In genomic region chr1:10401281-10401680, GRCh38 we compare ENCODE assay signal across 11 cellular contexts. TPM values are rescaled to one million over a fixed set of nuclear protein-coding genes. Genes with fewer than 3 reads are reported as not detected.
DNase-seq lines count a peak whose midpoint lies in the region; ATAC-seq and TF ChIP-seq lines count a peak whose summit lies in the region.
"Had no signal": no experiment of that assay in that cellular context is flagged by ENCODE, and none has a peak within 500 bp of the region (broad histone marks: within the 10 kb centered on the region; RNA-seq: fewer than 3 reads in every experiment).

No MANE protein-coding gene starts in this region.

- H3K27ac Mint-ChIP-seq in CD4-positive, alpha-beta T cell, result no peak overlapping the region
- H3K27ac Mint-ChIP-seq in nephron, result peak overlapping the region; percentile 69 to 87 (median 83)
- H3K27ac Mint-ChIP-seq in activated CD8-positive, alpha-beta T cell treated with anti-CD3 and anti-CD28 coated beads, Interleukin-2, amount 10 ng/mL, durations not matched to agents 7 days and 5 days, result no peak overlapping the region

- H3K4me1 ChIP-seq in adrenal gland (replicated peaks in 1 of 2), result peaks cover 0 to 27% of the 10 kb centered on the region in 2 donors

- H3K36me3 ChIP-seq in adrenal gland (replicated peaks in 1 of 2), result peaks cover 0 to 46% of the 10 kb centered on the region in 2 donors

- H3K9me3 ChIP-seq in CD4-positive, alpha-beta T cell (ENCODE audit: control insufficient read depth, low read length), result no peaks in the 10 kb centered on the region
- no peaks in the 10 kb centered on the region for H3K9me3 ChIP-seq in adrenal gland (replicated peaks in 1 of 3)
- H3K9me3 ChIP-seq: ascending aorta had no signal

- WGBS in adrenal gland, 4 donors, result 64 to 85% (median 70%) methylated on average over 1 of the region's 1 CpG

- H3K4me1 Mint-ChIP-seq in CD4-positive, alpha-beta T cell (ENCODE audit: low read depth), result peaks cover 20% of the 10 kb centered on the region
- peaks cover 29% of the 10 kb centered on the region for H3K4me1 Mint-ChIP-seq in nephron
- peaks cover 33% of the 10 kb centered on the region for H3K4me1 Mint-ChIP-seq in activated CD8-positive, alpha-beta T cell treated with anti-CD3 and anti-CD28 coated beads, Interleukin-2, amount 10 ng/mL, durations not matched to agents 7 days and 5 days (ENCODE audit: low read depth)

- peaks cover 46% of the 10 kb centered on the region for H3K36me3 Mint-ChIP-seq in CD4-positive, alpha-beta T cell (ENCODE audit: low read depth)
- peaks cover 45% of the 10 kb centered on the region for H3K36me3 Mint-ChIP-seq in nephron (ENCODE audit: low read depth)
- peaks cover 32% of the 10 kb centered on the region for H3K36me3 Mint-ChIP-seq in activated CD8-positive, alpha-beta T cell treated with anti-CD3 and anti-CD28 coated beads, Interleukin-2, amount 10 ng/mL, durations not matched to agents 7 days and 5 days (ENCODE audit: low read depth)

- peak overlapping the region; percentile 93 for H3K4me3 Mint-ChIP-seq in CD4-positive, alpha-beta T cell
- peak overlapping the region; percentile 2 to 94 (median 51) for H3K4me3 Mint-ChIP-seq in nephron
- H3K4me3 Mint-ChIP-seq in activated CD8-positive, alpha-beta T cell treated with anti-CD3 and anti-CD28 coated beads, Interleukin-2, amount 10 ng/mL, durations not matched to agents 7 days and 5 days, result no peak overlapping the region

- H3K27ac ChIP-seq in CD4-positive, alpha-beta T cell (ENCODE audit: low read depth, low read length), result no peak overlapping the region
- no peak overlapping the region for H3K27ac ChIP-seq in adrenal gland
- H3K27ac ChIP-seq: ascending aorta had no signal

- H3K27me3 ChIP-seq in CD4-positive, alpha-beta T cell (ENCODE audit: control insufficient read depth, insufficient read depth, low read length), result no peaks in the 10 kb centered on the region
- no peaks in the 10 kb centered on the region for H3K27me3 ChIP-seq in adrenal gland
- H3K27me3 ChIP-seq: ascending aorta had no signal

- no peak for ATAC-seq in CD4-positive, alpha-beta T cell (ENCODE audit: poor library complexity)
- ATAC-seq in activated CD8-positive, alpha-beta T cell treated with anti-CD3 and anti-CD28 coated beads, Interleukin-2, amount 10 ng/mL, durations not matched to agents 7 days and 5 days, result no peak

- no peak for TF ChIP-seq POLR2A in adrenal gland (IDR thresholded peaks at IDR 0.05)

- POLR2A ChIA-PET in CD4-positive, alpha-beta T cell (lab: Charles Lee), result no interaction called here
- POLR2A ChIA-PET in activated CD8-positive, alpha-beta T cell treated with anti-CD3 and anti-CD28 coated beads, Interleukin-2, amount 10 ng/mL, durations not matched to agents 7 days and 5 days (lab: Charles Lee), result no interaction called here

- no peak for DNase-seq in CD4-positive, alpha-beta T cell
- DNase-seq in M059J (ENCODE audit: low read depth), result peak; percentile 51
- DNase-seq in epithelial cell of esophagus (ENCODE audit: low read depth), result peak; percentile 35
- DNase-seq in CD1c-positive myeloid dendritic cell (ENCODE audit: extremely low spot score), result no peak
- DNase-seq in activated CD8-positive, alpha-beta T cell treated with anti-CD3 and anti-CD28 coated beads, Interleukin-2, amount 10 ng/mL, durations not matched to agents 7 days and 5 days, result no peak
- DNase-seq in adrenal gland, result no peak
- DNase-seq in head of caudate nucleus, result no peak
- DNase-seq: islet precursor cell, NCI-H446 treated with DMSO at 0.1 percent for 48 hours had no signal

- no peak for TF ChIP-seq CTCF in CD4-positive, alpha-beta T cell (IDR thresholded peaks at IDR 0.05)
- TF ChIP-seq CTCF in epithelial cell of esophagus (IDR thresholded peaks at IDR 0.05; ENCODE audit: insufficient read depth, low read depth, low read length, missing control alignments), result no peak
- no peak for TF ChIP-seq CTCF in nephron (IDR thresholded peaks at IDR 0.05; ENCODE audit: unreplicated experiment in 3 of 3)
- TF ChIP-seq CTCF in adrenal gland (IDR thresholded peaks at IDR 0.05), result no peak

- intact Hi-C loops in CD4-positive, alpha-beta T cell (cut with DNase I, micrococcal nuclease), result no loop called here
- intact Hi-C loops in adrenal gland (cut with DNase I), result no loop called here
- intact Hi-C loops in head of caudate nucleus (cut with DNase I), result no loop called here

- CTCF ChIA-PET in CD4-positive, alpha-beta T cell (lab: Charles Lee), result interaction anchor here (2.9 to 3.6 kb wide), 2 partner anchors 29 to 191 kb away, joined by 11 to 19 read pairs; partner anchors contain the start of genes CENPS and KIF1B
- CTCF ChIA-PET in activated CD8-positive, alpha-beta T cell treated with anti-CD3 and anti-CD28 coated beads, Interleukin-2, amount 10 ng/mL, durations not matched to agents 7 days and 5 days (lab: Charles Lee), result interaction anchor here (1.2 to 3.5 kb wide), 5 partner anchors 23 to 451 kb away, joined by 3 to 9 read pairs (median 3); no protein-coding TSS in a partner anchor

- H3K9me3 Mint-ChIP-seq in CD4-positive, alpha-beta T cell, result no peaks in the 10 kb centered on the region
- no peaks in the 10 kb centered on the region for H3K9me3 Mint-ChIP-seq in nephron
- no peaks in the 10 kb centered on the region for H3K9me3 Mint-ChIP-seq in activated CD8-positive, alpha-beta T cell treated with anti-CD3 and anti-CD28 coated beads, Interleukin-2, amount 10 ng/mL, durations not matched to agents 7 days and 5 days (ENCODE audit: insufficient read depth)

- no peaks in the 10 kb centered on the region for H3K27me3 Mint-ChIP-seq in CD4-positive, alpha-beta T cell
- H3K27me3 Mint-ChIP-seq in nephron (ENCODE audit: low read depth), result no peaks in the 10 kb centered on the region
- H3K27me3 Mint-ChIP-seq in activated CD8-positive, alpha-beta T cell treated with anti-CD3 and anti-CD28 coated beads, Interleukin-2, amount 10 ng/mL, durations not matched to agents 7 days and 5 days (ENCODE audit: low read depth), result no peaks in the 10 kb centered on the region

- H3K4me3 ChIP-seq in epithelial cell of esophagus (ENCODE audit: low read length), result no peak overlapping the region
- no peak overlapping the region for H3K4me3 ChIP-seq in adrenal gland
- H3K4me3 ChIP-seq: ascending aorta had no signal

RNA-seq across cellular contexts. Expression of gene PGD, which starts 2.4 kb away (rescaled TPM):
- 10 to 100 TPM; 16.7 to 17.4 TPM for total RNA-seq in CD4-positive, alpha-beta T cell
- 37.1 and 62.3 TPM in 2 replicates for total RNA-seq in M059J (2014; rRNA removed; shearing (Covaris generic))
- 10 to 100 TPM; 88.3 to 91.8 TPM for total RNA-seq in activated CD8-positive, alpha-beta T cell treated with anti-CD3 and anti-CD28 coated beads, Interleukin-2, amount 10 ng/mL, durations not matched to agents 7 days and 5 days
- total RNA-seq in adrenal gland, result 100 to 1,000 TPM in 2 of 8 donors, 10 to 100 TPM in 6; 68.5 to 162 (median 84.6) TPM
- 100 to 1,000 TPM in 1 of 3 donors, 10 to 100 TPM in 2; 32.2 to 170 (median 41.4) TPM for polyA plus RNA-seq in adrenal gland

RNA-seq across cellular contexts. Expression of gene CENPS, which starts 29.0 kb away (rescaled TPM):
- 1 to 10 TPM; 3.7 to 4.0 TPM for total RNA-seq in CD4-positive, alpha-beta T cell
- total RNA-seq in M059J (2014; rRNA removed; shearing (Covaris generic)), result 16.1 and 21.2 TPM in 2 replicates
- total RNA-seq in activated CD8-positive, alpha-beta T cell treated with anti-CD3 and anti-CD28 coated beads, Interleukin-2, amount 10 ng/mL, durations not matched to agents 7 days and 5 days, result 10 to 100 TPM; 18.3 to 21.9 TPM
- 10 to 100 TPM in 7 of 8 donors, 1 to 10 TPM in 1; 10.0 to 32.9 (median 16.0) TPM for total RNA-seq in adrenal gland
- 10 to 100 TPM; 19.6 to 25.4 (median 24.5) TPM for polyA plus RNA-seq in adrenal gland
- total RNA-seq: ascending aorta had no signal

RNA-seq across cellular contexts. Expression of gene CORT, which starts 48.5 kb away (rescaled TPM):
- total RNA-seq in CD4-positive, alpha-beta T cell, result under 1 TPM in 1 of 2 experiments, not detected in 1; 0.25 TPM
- total RNA-seq in M059J (2014; rRNA removed; shearing (Covaris generic)), result not detected in 2 replicates
- total RNA-seq in activated CD8-positive, alpha-beta T cell treated with anti-CD3 and anti-CD28 coated beads, Interleukin-2, amount 10 ng/mL, durations not matched to agents 7 days and 5 days, result under 1 TPM in 1 of 2 experiments, not detected in 1; 0.95 TPM
- under 1 TPM in 3 of 8 donors, not detected in 5; 0.44 to 0.53 (median 0.46) TPM for total RNA-seq in adrenal gland
- polyA plus RNA-seq in adrenal gland, result 1 to 10 TPM in 1 of 3 donors, under 1 TPM in 1, not detected in 1; 0.67 to 1.4 TPM
- total RNA-seq: ascending aorta had no signal

Comparison
In these comparisons a context has a peak if more than half of its experiments do, and no peak if none do; other contexts are left out.
1. DNase-seq: peak in M059J (single experiment) and epithelial cell of esophagus (single experiment); none in CD4-positive, alpha-beta T cell (0 of 10), CD1c-positive myeloid dendritic cell (single experiment), activated CD8-positive, alpha-beta T cell treated with anti-CD3 and anti-CD28 coated beads, Interleukin-2, amount 10 ng/mL, durations not matched to agents 7 days and 5 days (single experiment), adrenal gland (0 of 7) and head of caudate nucleus (0 of 42).
2. H3K27ac Mint-ChIP-seq: peak in nephron (3 of 3); none in CD4-positive, alpha-beta T cell (single experiment) and activated CD8-positive, alpha-beta T cell treated with anti-CD3 and anti-CD28 coated beads, Interleukin-2, amount 10 ng/mL, durations not matched to agents 7 days and 5 days (single experiment).